26 cellular contexts compared by ENCODE assay signal in genomic region chrX:8813036-8813435, GRCh38. TPM values are rescaled to one million over a fixed set of nuclear protein-coding genes. Genes with fewer than 3 reads are reported as not detected.
"Had no signal": no experiment of that assay in that cellular context is flagged by ENCODE, and none has a peak within 500 bp of the region (broad histone marks: within the 10 kb centered on the region; RNA-seq: fewer than 3 reads in every experiment).

No MANE protein-coding gene starts in this region.

- FAIRE-seq: HTR-8/SVneo had no signal

- H3K36me3 Mint-ChIP-seq: T-cell had no signal

- H3K9ac ChIP-seq: SK-N-SH had no signal

- H3K27ac Mint-ChIP-seq: T-cell had no signal

- H3K27ac ChIP-seq: HL-60, RWPE1 had no signal

- H3K4me3 Mint-ChIP-seq: T-cell had no signal

- H3K4me2 ChIP-seq: SK-N-SH had no signal

- DNase-seq: Kasumi-1, KG1, MM.1S, NCI-H1092, NCI-H1105 treated with DMSO at 0.1 percent for 48 hours, NCI-H1417 treated with DMSO at 0.1 percent for 48 hours, NCI-H146, NCI-H1694 treated with DMSO at 0.1 percent for 48 hours, NCI-H1930, NCI-H2081, NCI-H2107, NCI-H2227 treated with DMSO at 0.1 percent for 48 hours, NCI-H446, NCI-H510A, NCI-H524 treated with DMSO at 0.1 percent for 48 hours, NCI-H69, NCI-H774, SHP77, SK-N-SH, SW 1271, T-cell had no signal

- H3K4me1 Mint-ChIP-seq: T-cell had no signal

- H3K9me3 ChIP-seq: SK-N-SH had no signal

- H3K9me3 Mint-ChIP-seq: T-cell had no signal

RNA-seq across cellular contexts. Expression of gene FAM9A, which starts 11.9 kb away (rescaled TPM):
- total RNA-seq: M059J, SK-MEL-5, T-cell had no signal
- polyA plus RNA-seq: SK-N-SH had no signal
